In the genomic region with DNA sequence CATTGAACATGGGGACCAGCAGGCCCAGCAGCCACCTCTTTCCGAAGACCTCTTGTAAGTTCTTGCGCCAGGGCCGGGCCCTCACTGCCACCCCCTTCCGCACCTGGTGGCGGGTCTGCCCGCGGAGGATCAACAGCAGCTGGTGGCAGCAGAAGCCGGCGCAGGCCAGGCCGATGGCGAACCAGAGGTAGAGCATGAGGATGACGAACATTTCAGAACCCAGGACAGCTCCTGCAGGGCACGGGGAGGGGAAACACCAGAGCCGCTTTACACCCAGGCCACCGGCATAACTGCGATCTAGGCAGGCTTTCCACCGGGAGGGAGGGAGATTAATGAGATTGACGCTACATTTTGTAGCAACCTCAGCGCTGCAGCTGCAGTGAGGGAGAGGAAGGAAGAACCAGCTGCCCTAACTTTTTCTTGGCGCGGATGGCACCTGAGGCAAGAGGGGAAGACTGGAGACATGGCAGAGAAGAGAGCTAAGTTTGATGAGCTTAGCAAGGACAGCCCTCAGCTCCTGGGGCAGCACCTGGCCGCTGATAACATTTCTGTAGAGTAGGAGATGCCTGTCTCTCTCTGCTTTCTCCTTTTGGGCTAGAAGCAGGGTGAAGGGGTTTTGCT, we compare ENCODE assay signal across 8 cellular contexts. TPM values are rescaled to one million over a fixed set of nuclear protein-coding genes. Genes with fewer than 3 reads are reported as not detected.
DNase-seq lines count a peak whose midpoint lies in the region; ATAC-seq and TF ChIP-seq lines count a peak whose summit lies in the region.

No MANE protein-coding gene starts in this region.

- H3K9me3 ChIP-seq in HAP-1, result no peaks in the 10 kb centered on the region
- no peaks in the 10 kb centered on the region for H3K9me3 ChIP-seq in vagina

- CTCF ChIA-PET in RWPE1 (lab: Yijun Ruan, JAX), result interaction anchor here (0.6 to 1.9 kb wide), 5 partner anchors 10 to 847 kb away, joined by 3 to 5 read pairs (median 4); no protein-coding TSS in a partner anchor

- H3K27me3 Mint-ChIP-seq in stimulated activated naive B cell treated with anti-CD40 and anti-IgM and Interleukin-4, amounts not matched to agents 10 μg/mL and 1 μg/mL and 100 μg/mL, for 72 hours, result peaks cover 76 to 85% of the 10 kb centered on the region in 2 donors

- no peak overlapping the region for H3K4me3 ChIP-seq in AG10803 (ENCODE audit: low read length)
- no peak overlapping the region for H3K4me3 ChIP-seq in HAP-1
- H3K4me3 ChIP-seq in astrocyte of the cerebellum (ENCODE audit: low read depth, low read length), result no peak overlapping the region
- no peak overlapping the region for H3K4me3 ChIP-seq in vagina

- POLR2A ChIA-PET in RWPE1 (lab: Yijun Ruan, JAX; ENCODE audit: low non-redundant PET), result no interaction called here

- intact Hi-C loops in vagina (cut with DNase I), result no loop called here

- no peak for TF ChIP-seq POLR2A in vagina (IDR thresholded peaks at IDR 0.05)

- DNase-seq in AG10803 (ENCODE audit: low read depth) (peak; percentile 36), HAP-1 (ENCODE audit: low spot score in 2 of 2) (peak; percentile 62 to 89), RWPE1 (ENCODE audit: low spot score) (peak; percentile 79), astrocyte of the cerebellum (ENCODE audit: low read depth) (peak; percentile 44), left lobe of liver (ENCODE audit: low spot score) (no peak), vagina (ENCODE audit: extremely low spot score in 2 of 2) (no peak), hippocampal formation (lab: John Stamatoyannopoulos, UW) (no peak)
- DNase-seq in stimulated activated naive B cell treated with anti-CD40 and anti-IgM and Interleukin-4, amounts not matched to agents 10 μg/mL and 1 μg/mL and 100 μg/mL, for 72 hours, result peak; percentile 56

- peaks cover 0 to 2% of the 10 kb centered on the region in 2 donors for H3K9me3 Mint-ChIP-seq in stimulated activated naive B cell treated with anti-CD40 and anti-IgM and Interleukin-4, amounts not matched to agents 10 μg/mL and 1 μg/mL and 100 μg/mL, for 72 hours

- TF ChIP-seq CTCF in AG10803 (conservative IDR thresholded peaks at IDR 0.05; ENCODE audit: low read length), result no peak
- no peak for TF ChIP-seq CTCF in RWPE1 (conservative IDR thresholded peaks at IDR 0.05; ENCODE audit: low read depth)
- TF ChIP-seq CTCF in astrocyte of the cerebellum (IDR thresholded peaks at IDR 0.05; ENCODE audit: low read depth, low read length, missing control alignments), result no peak
- no peak for TF ChIP-seq CTCF in vagina (IDR thresholded peaks at IDR 0.05)

- peak; percentile 80 for ATAC-seq in left lobe of liver
- ATAC-seq in stimulated activated naive B cell treated with anti-CD40 and anti-IgM and Interleukin-4, amounts not matched to agents 10 μg/mL and 1 μg/mL and 100 μg/mL, for 72 hours (replicated peaks), result peak; percentile 92 to 97

- peaks cover 15% of the 10 kb centered on the region for H3K27me3 ChIP-seq in HAP-1 (ENCODE audit: low read depth)
- H3K27me3 ChIP-seq in vagina, result no peaks in the 10 kb centered on the region

- peaks cover 12 to 14% of the 10 kb centered on the region in 2 donors for H3K4me1 Mint-ChIP-seq in stimulated activated naive B cell treated with anti-CD40 and anti-IgM and Interleukin-4, amounts not matched to agents 10 μg/mL and 1 μg/mL and 100 μg/mL, for 72 hours

- peaks cover 0 to 3% of the 10 kb centered on the region in 2 donors for H3K36me3 Mint-ChIP-seq in stimulated activated naive B cell treated with anti-CD40 and anti-IgM and Interleukin-4, amounts not matched to agents 10 μg/mL and 1 μg/mL and 100 μg/mL, for 72 hours

- in situ Hi-C loops in HAP-1 (cut with MboI; ENCODE audit: low sequenced_read_pairs), result no loop called here
- in situ Hi-C loops in astrocyte of the cerebellum (cut with HindIII; ENCODE audit: low sequenced_read_pairs), result no loop called here

- H3K4me1 ChIP-seq in HAP-1 (no peaks in the 10 kb centered on the region), vagina (no peaks in the 10 kb centered on the region)

- no peaks in the 10 kb centered on the region for H3K36me3 ChIP-seq in HAP-1 (replicated peaks)
- H3K36me3 ChIP-seq in vagina, result no peaks in the 10 kb centered on the region

- H3K4me3 Mint-ChIP-seq in stimulated activated naive B cell treated with anti-CD40 and anti-IgM and Interleukin-4, amounts not matched to agents 10 μg/mL and 1 μg/mL and 100 μg/mL, for 72 hours, result no peak overlapping the region

- H3K27ac ChIP-seq in RWPE1 (no peak overlapping the region), vagina (no peak overlapping the region)

- no peak overlapping the region for H3K27ac Mint-ChIP-seq in stimulated activated naive B cell treated with anti-CD40 and anti-IgM and Interleukin-4, amounts not matched to agents 10 μg/mL and 1 μg/mL and 100 μg/mL, for 72 hours

RNA-seq across cellular contexts. Expression of gene ZDHHC22, which starts 7.8 kb away (rescaled TPM):
- not detected for total RNA-seq in left lobe of liver
- not detected for total RNA-seq in vagina

RNA-seq across cellular contexts. Expression of gene CIPC, which starts 35.8 kb away (rescaled TPM):
- total RNA-seq in left lobe of liver, result 11.8 TPM
- 43.2 TPM for total RNA-seq in vagina

RNA-seq across cellular contexts. Expression of gene TMEM63C, which starts 47.8 kb away (rescaled TPM):
- 0.35 TPM for total RNA-seq in left lobe of liver
- 27.0 TPM for total RNA-seq in vagina

Comparison
In these comparisons a context has a peak if more than half of its experiments do, and no peak if none do; other contexts are left out.
1. DNase-seq: peak in AG10803 (single experiment), HAP-1 (2 of 2), RWPE1 (single experiment), astrocyte of the cerebellum (single experiment) and stimulated activated naive B cell treated with anti-CD40 and anti-IgM and Interleukin-4, amounts not matched to agents 10 μg/mL and 1 μg/mL and 100 μg/mL, for 72 hours (single experiment); none in left lobe of liver (single experiment), vagina (0 of 2) and hippocampal formation (0 of 2).
2. RNA of gene TMEM63C, which starts 47.8 kb away (total RNA-seq): 27.0 TPM in vagina (single experiment); 0.35 TPM in left lobe of liver (single experiment); every median in the first group is over 10 times any median in the second.